In genomic region chr15:81284256-81285031, GRCh38 we compare ENCODE assay signal across 16 cellular contexts. TPM values are rescaled to one million over a fixed set of nuclear protein-coding genes. Genes with fewer than 3 reads are reported as not detected.
DNase-seq lines count a peak whose midpoint lies in the region; ATAC-seq and TF ChIP-seq lines count a peak whose summit lies in the region.
"Had no signal": no experiment of that assay in that cellular context is flagged by ENCODE, and none has a peak within 500 bp of the region (broad histone marks: within the 10 kb centered on the region; RNA-seq: fewer than 3 reads in every experiment).

No MANE protein-coding gene starts in this region.

- intact Hi-C loops in cardiac septum (cut with DNase I), result no loop called here
- intact Hi-C loops in upper lobe of right lung (cut with DNase I), result no loop called here

- H3K27ac ChIP-seq in right atrium auricular region, result no peak overlapping the region
- no peak overlapping the region for H3K27ac ChIP-seq in upper lobe of right lung
- H3K27ac ChIP-seq: gastrocnemius medialis had no signal

- peaks cover 20% of the 10 kb centered on the region for H3K9me3 Mint-ChIP-seq in activated naive CD8-positive, alpha-beta T cell treated with anti-CD3 and anti-CD28 coated beads for 36 hours
- H3K9me3 Mint-ChIP-seq: H9, mesothelial cell of epicardium had no signal

- H3K9me3 ChIP-seq in right atrium auricular region, result no peaks in the 10 kb centered on the region
- H3K9me3 ChIP-seq in upper lobe of right lung, result no peaks in the 10 kb centered on the region
- H3K9me3 ChIP-seq: gastrocnemius medialis, stomach had no signal

- H3K4me3 ChIP-seq in right atrium auricular region, result no peak overlapping the region
- no peak overlapping the region for H3K4me3 ChIP-seq in upper lobe of right lung
- H3K4me3 ChIP-seq: gastrocnemius medialis, stomach had no signal

- H3K27ac Mint-ChIP-seq in activated naive CD8-positive, alpha-beta T cell treated with anti-CD3 and anti-CD28 coated beads for 36 hours, result peak overlapping the region; percentile 87
- H3K27ac Mint-ChIP-seq: H9; mesothelial cell of epicardium; T-helper 1 cell treated with Interleukin-12 subunit alpha and Interleukin-12 subunit beta and Interleukin-4 antibody, amounts not matched to agents 30 μg/mL and 1 μg/mL, for 36 hours had no signal

- H3K36me3 Mint-ChIP-seq in activated naive CD8-positive, alpha-beta T cell treated with anti-CD3 and anti-CD28 coated beads for 36 hours, result peaks cover 45% of the 10 kb centered on the region
- H3K36me3 Mint-ChIP-seq: mesothelial cell of epicardium had no signal

- no peaks in the 10 kb centered on the region for H3K27me3 Mint-ChIP-seq in activated naive CD8-positive, alpha-beta T cell treated with anti-CD3 and anti-CD28 coated beads for 36 hours

- ATAC-seq in HG03280 (IDR thresholded peaks at IDR 0.05; ENCODE audit: unreplicated experiment), result peak; percentile 56
- ATAC-seq in upper lobe of right lung, result peak; percentile 58
- no peak for ATAC-seq in GM18861 (IDR thresholded peaks at IDR 0.05; ENCODE audit: unreplicated experiment)
- ATAC-seq in HG02938 (IDR thresholded peaks at IDR 0.05; ENCODE audit: unreplicated experiment), result no peak
- ATAC-seq: gastrocnemius medialis had no signal

- TF ChIP-seq CTCF in right atrium auricular region (IDR thresholded peaks at IDR 0.05) (no peak), upper lobe of right lung (IDR thresholded peaks at IDR 0.05) (no peak)

- DNase-seq in cardiac septum (ENCODE audit: low spot score), result peak; percentile 58
- no peak for DNase-seq in right atrium auricular region (ENCODE audit: low spot score)
- no peak for DNase-seq in activated naive CD8-positive, alpha-beta T cell treated with anti-CD3 and anti-CD28 coated beads for 36 hours
- no peak for DNase-seq in upper lobe of right lung
- no peak for DNase-seq in NK-92 (lab: John Stamatoyannopoulos, UW; ENCODE audit: unreplicated experiment)
- DNase-seq: activated T-cell treated with anti-CD3 and anti-CD28 coated beads for 4 hours; gastrocnemius medialis; H9; NCI-H446; stimulated activated CD4-positive, alpha-beta T cell treated with anti-CD3 and anti-CD28 coated beads, Interleukin-12 subunit alpha, Interleukin-12 subunit beta, amount 100 ng/mL, for 4 hours; stomach had no signal

- peak overlapping the region; percentile 2 for H3K4me3 Mint-ChIP-seq in activated naive CD8-positive, alpha-beta T cell treated with anti-CD3 and anti-CD28 coated beads for 36 hours
- H3K4me3 Mint-ChIP-seq: H9; mesothelial cell of epicardium; T-helper 1 cell treated with Interleukin-12 subunit alpha and Interleukin-12 subunit beta and Interleukin-4 antibody, amounts not matched to agents 30 μg/mL and 1 μg/mL, for 36 hours had no signal

- H3K4me1 ChIP-seq in right atrium auricular region, result no peaks in the 10 kb centered on the region
- peaks cover 5% of the 10 kb centered on the region for H3K4me1 ChIP-seq in upper lobe of right lung

- peaks cover 71% of the 10 kb centered on the region for H3K4me1 Mint-ChIP-seq in activated naive CD8-positive, alpha-beta T cell treated with anti-CD3 and anti-CD28 coated beads for 36 hours

- H3K36me3 ChIP-seq in right atrium auricular region, result peaks cover 10% of the 10 kb centered on the region
- peaks cover 23% of the 10 kb centered on the region for H3K36me3 ChIP-seq in upper lobe of right lung
- H3K36me3 ChIP-seq: gastrocnemius medialis had no signal

- no peaks in the 10 kb centered on the region for H3K27me3 ChIP-seq in right atrium auricular region
- H3K27me3 ChIP-seq in upper lobe of right lung, result no peaks in the 10 kb centered on the region
- H3K27me3 ChIP-seq: gastrocnemius medialis, stomach had no signal

RNA-seq across cellular contexts. Expression of gene STARD5, which starts 39.5 kb away (rescaled TPM):
- total RNA-seq in cardiac septum, result 1.3 TPM
- total RNA-seq in right atrium auricular region, result 1 to 10 TPM; 2.2 to 3.0 TPM
- 1 to 10 TPM; 6.2 to 7.7 TPM for total RNA-seq in activated naive CD8-positive, alpha-beta T cell treated with anti-CD3 and anti-CD28 coated beads for 36 hours
- total RNA-seq in upper lobe of right lung, result 5.4 TPM

Comparison
In these comparisons a context has a peak if more than half of its experiments do, and no peak if none do; other contexts are left out.
1. ATAC-seq: peak in HG03280 (single experiment) and upper lobe of right lung (single experiment); none in GM18861 (single experiment) and HG02938 (single experiment).